Comparison of ENCODE assay signal across 9 cellular contexts in genomic region chr17:8484465-8484864, GRCh38.
"Had no signal": no experiment of that assay in that cellular context is flagged by ENCODE, and none has a peak within 500 bp of the region (broad histone marks: within the 10 kb centered on the region; RNA-seq: fewer than 3 reads in every experiment).

No MANE protein-coding gene starts in this region.

- H3K27me3 Mint-ChIP-seq: IgD-negative memory B cell had no signal

- H3K27ac ChIP-seq: HL-60 had no signal

- DNase-seq: H9, HCEC 1CT, KG1 had no signal

- ATAC-seq: GM23338, HepG2 had no signal

- H3K4me3 Mint-ChIP-seq: GM23338, H9 had no signal

- H3K4me3 ChIP-seq: GM23338 had no signal

- H3K4me2 ChIP-seq: GM23338 had no signal

- H3K9me3 Mint-ChIP-seq: GM23338 had no signal

- H3K4me1 Mint-ChIP-seq: GM23338, H9 had no signal

- H3K27ac Mint-ChIP-seq: GM23338, IgD-negative memory B cell had no signal

- FAIRE-seq: H1, H54, HepG2 had no signal
